9 cellular contexts compared by ENCODE assay signal in genomic region chr1:21764615-21765423, GRCh38. TPM values are rescaled to one million over a fixed set of nuclear protein-coding genes. Genes with fewer than 3 reads are reported as not detected.
DNase-seq lines count a peak whose midpoint lies in the region; ATAC-seq and TF ChIP-seq lines count a peak whose summit lies in the region.
"Had no signal": no experiment of that assay in that cellular context is flagged by ENCODE, and none has a peak within 500 bp of the region (broad histone marks: within the 10 kb centered on the region; RNA-seq: fewer than 3 reads in every experiment).

No MANE protein-coding gene starts in this region.

- peak overlapping the region; percentile 15 for H3K4me3 ChIP-seq in osteoblast (ENCODE audit: insufficient read depth, low read length)

- peaks cover 51% of the 10 kb centered on the region for H4K20me1 ChIP-seq in osteoblast (ENCODE audit: insufficient read depth, low read length)

- no peaks in the 10 kb centered on the region for H3K36me3 Mint-ChIP-seq in immature natural killer cell
- H3K36me3 Mint-ChIP-seq: naive B cell had no signal

- no peak overlapping the region for H2AFZ ChIP-seq in osteoblast (ENCODE audit: low read length)

- TF ChIP-seq CTCF in osteoblast (IDR thresholded peaks at IDR 0.05; ENCODE audit: extremely low read depth, low read depth, low read length): no peak

- no peak for ATAC-seq in HG02938 (IDR thresholded peaks at IDR 0.05; ENCODE audit: unreplicated experiment)

- no peak overlapping the region for H3K4me3 Mint-ChIP-seq in immature natural killer cell

- H3K27ac Mint-ChIP-seq in immature natural killer cell: no peak overlapping the region

- no peaks in the 10 kb centered on the region for H3K36me3 ChIP-seq in osteoblast (ENCODE audit: insufficient read depth, low read length)

- no peaks in the 10 kb centered on the region for H3K27me3 Mint-ChIP-seq in immature natural killer cell (ENCODE audit: low read depth in 3 of 3)
- H3K27me3 Mint-ChIP-seq: naive B cell had no signal

- H3K27ac ChIP-seq in osteoblast (ENCODE audit: low read depth, low read length): peak overlapping the region; percentile 65

- peak overlapping the region; percentile 35 for H3K4me2 ChIP-seq in osteoblast (ENCODE audit: insufficient read depth, low read length)

- H3K4me1 Mint-ChIP-seq in immature natural killer cell: peaks cover 57 to 77% of the 10 kb centered on the region in 2 donors

- peaks cover 24% of the 10 kb centered on the region for H3K4me1 ChIP-seq in osteoblast (ENCODE audit: insufficient read depth, low read length)

- H3K9me3 Mint-ChIP-seq in immature natural killer cell: no peaks in the 10 kb centered on the region

- DNase-seq in NCI-H2171 treated with DMSO at 0.1 percent for 48 hours (lab: John Stamatoyannopoulos, UW) (peak; percentile 41), NCI-H2171 (lab: John Stamatoyannopoulos, UW) (no peak), NCI-H2196 treated with DMSO at 0.1 percent for 48 hours (lab: John Stamatoyannopoulos, UW; ENCODE audit: unreplicated experiment) (peak; percentile 11), dermis blood vessel endothelial cell (peak; percentile 98), osteoblast (ENCODE audit: insufficient read length, low spot score, missing footprints) (peak; percentile 91), SKM-1 (lab: John Stamatoyannopoulos, UW; ENCODE audit: unreplicated experiment) (no peak), immature natural killer cell (no peak)
- DNase-seq: naive B cell had no signal

- no peaks in the 10 kb centered on the region for H3K27me3 ChIP-seq in osteoblast (ENCODE audit: insufficient read depth, low read length)

- peaks cover 89% of the 10 kb centered on the region for H3K79me2 ChIP-seq in osteoblast (ENCODE audit: insufficient read depth, low read length)

- H3K9me3 ChIP-seq in osteoblast (ENCODE audit: low read depth, low read length): no peaks in the 10 kb centered on the region

RNA-seq across cellular contexts. Expression of gene USP48, which starts 18.1 kb away (rescaled TPM):
- 81.9 and 125 TPM in 2 replicates for total RNA-seq in dermis blood vessel endothelial cell
- total RNA-seq in osteoblast: 50.1 and 52.5 TPM in 2 replicates
- 10 to 100 TPM; 24.9 to 31.8 (median 26.3) TPM for polyA plus RNA-seq in immature natural killer cell

RNA-seq across cellular contexts. Expression of gene LDLRAD2, which starts 47.2 kb away (rescaled TPM):
- total RNA-seq in dermis blood vessel endothelial cell (0.05 and 0.17 TPM in 2 replicates), osteoblast (not detected in 2 replicates)
- polyA plus RNA-seq in immature natural killer cell: under 1 TPM in 2 of 3 donors, not detected in 1; 0.12 to 0.29 TPM

Comparison
In these comparisons a context has a peak if more than half of its experiments do, and no peak if none do; other contexts are left out.
1. DNase-seq: peak in NCI-H2171 treated with DMSO at 0.1 percent for 48 hours (single experiment), NCI-H2196 treated with DMSO at 0.1 percent for 48 hours (single experiment), dermis blood vessel endothelial cell (single experiment) and osteoblast (single experiment); none in NCI-H2171 (single experiment), SKM-1 (single experiment) and immature natural killer cell (0 of 3).